In genomic region chr15:59521443-59521842, GRCh38 we compare ENCODE assay signal across 1 cellular context.
TF ChIP-seq lines count a peak whose summit lies in the region.

No MANE protein-coding gene starts in this region.

TF ChIP-seq in GM12878, 131 proteins besides CTCF, POLR2A, EP300 and RAD21 (continued from another document):
- TF ChIP-seq ZBTB4 (CRISPR knock-in tag; IDR thresholded peaks at IDR 0.05): no peak
- peak; percentile 92 for TF ChIP-seq RELB (IDR thresholded peaks at IDR 0.05; ENCODE audit: low read depth)
- no peak for TF ChIP-seq POLR2AphosphoS2 (IDR thresholded peaks at IDR 0.05; ENCODE audit: low read depth, low read length)
- no peak for TF ChIP-seq REST (IDR thresholded peaks at IDR 0.05; ENCODE audit: low read depth, low read length)
- no peak for TF ChIP-seq BMI1 (IDR thresholded peaks at IDR 0.05; ENCODE audit: borderline replicate concordance)
- TF ChIP-seq MTA2 (IDR thresholded peaks at IDR 0.05; ENCODE audit: low read depth): peak; percentile 81
- TF ChIP-seq NFIC (IDR thresholded peaks at IDR 0.05; ENCODE audit: low read depth, low read length): peak; percentile 55; the same call in 1 of the 2 replicates
- TF ChIP-seq CBX5 (IDR thresholded peaks at IDR 0.05; ENCODE audit: low read depth): no peak
- peak; percentile 71 for TF ChIP-seq SPI1 (IDR thresholded peaks at IDR 0.05; ENCODE audit: borderline replicate concordance, insufficient read depth, low read depth, low read length)
- TF ChIP-seq TCF7 (IDR thresholded peaks at IDR 0.05; ENCODE audit: borderline replicate concordance): peak; percentile 58; the same call in 1 of the 2 replicates
- no peak for TF ChIP-seq GATAD2B (conservative IDR thresholded peaks at IDR 0.05; ENCODE audit: low read depth)
TF ChIP-seq in GM12878: peak in this region for 6.
